In genomic region chr2:140747665-140748064, GRCh38 we compare ENCODE assay signal across 16 cellular contexts.
DNase-seq lines count a peak whose midpoint lies in the region; ATAC-seq, FAIRE-seq and TF ChIP-seq lines count a peak whose summit lies in the region.
"Had no signal": no experiment of that assay in that cellular context is flagged by ENCODE, and none has a peak within 500 bp of the region (broad histone marks: within the 10 kb centered on the region; RNA-seq: fewer than 3 reads in every experiment).

No MANE protein-coding gene starts in this region.

- no peak for FAIRE-seq in GM12892 (lab: Jason Lieb, UNC)

- no peak for TF ChIP-seq POLR2A in GM12892 (IDR thresholded peaks at IDR 0.05; ENCODE audit: low read depth, low read length)

- ATAC-seq in GM18508 (IDR thresholded peaks at IDR 0.05; ENCODE audit: insufficient read depth, unreplicated experiment) (peak; percentile 95), GM21381 (IDR thresholded peaks at IDR 0.05; ENCODE audit: unreplicated experiment) (peak; percentile 76), HG02938 (IDR thresholded peaks at IDR 0.05; ENCODE audit: unreplicated experiment) (peak; percentile 82), HG03521 (IDR thresholded peaks at IDR 0.05; ENCODE audit: unreplicated experiment) (peak; percentile 54)
- ATAC-seq: activated CD8-positive, alpha-beta T cell treated with anti-CD3 and anti-CD28 coated beads for 36 hours had no signal

- no peak for DNase-seq in pons (ENCODE audit: low spot score)
- no peak for DNase-seq in GM12892 (ENCODE audit: insufficient read length)
- no peak for DNase-seq in activated CD8-positive, alpha-beta memory T cell treated with anti-CD3 and anti-CD28 coated beads, Interleukin-2, amount 50 U/mL, for 48 hours
- DNase-seq in NCI-H1105 (lab: John Stamatoyannopoulos, UW), result no peak
- DNase-seq: activated CD8-positive, alpha-beta T cell treated with anti-CD3 and anti-CD28 coated beads for 36 hours; activated naive CD4-positive, alpha-beta T cell treated with anti-CD3 and anti-CD28 coated beads, Interleukin-2, amount 10 ng/mL, durations not matched to agents 7 days and 5 days; central memory CD4-positive, alpha-beta T cell; DMS153; mesenchymal stem cell; ovary; RPMI8226; stimulated activated CD4-positive, alpha-beta T cell treated with anti-CD3 and anti-CD28 coated beads, Interleukin-15, amount 100 ng/mL, for 24 hours had no signal
